ENCODE assay signal across 8 cellular contexts in the genomic region with DNA sequence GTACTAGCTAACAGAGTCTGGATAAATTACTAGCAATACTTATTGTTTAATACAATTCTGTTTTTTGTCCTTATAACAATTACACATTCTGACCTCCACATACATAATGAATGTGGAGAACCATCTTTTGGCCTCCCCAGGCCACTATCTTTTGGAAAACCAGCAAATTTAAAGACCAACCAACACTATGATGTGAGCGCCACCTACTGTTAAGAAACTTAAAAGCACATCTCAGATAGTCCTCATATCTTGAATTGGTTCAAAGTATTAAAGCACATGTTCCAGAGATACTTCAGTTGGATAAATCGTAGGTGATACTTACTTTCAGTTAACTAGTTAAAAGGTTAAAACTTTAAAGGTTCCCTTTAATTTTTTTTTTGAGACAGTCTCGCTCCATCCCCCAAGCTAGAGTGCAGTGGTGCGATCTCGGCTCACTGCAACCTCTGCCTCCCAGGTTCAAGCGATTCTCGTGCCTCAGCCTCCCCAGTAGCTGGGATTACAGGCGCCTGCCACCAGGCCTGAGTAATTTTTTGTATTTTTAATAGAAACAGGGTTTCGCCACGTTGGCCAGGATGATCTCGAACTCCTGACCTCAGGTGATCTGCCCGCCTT. TPM values are rescaled to one million over a fixed set of nuclear protein-coding genes. Genes with fewer than 3 reads are reported as not detected.
DNase-seq lines count a peak whose midpoint lies in the region; ATAC-seq and TF ChIP-seq lines count a peak whose summit lies in the region.

No MANE protein-coding gene starts in this region.

- no peak overlapping the region for H3K14ac ChIP-seq in trophoblast cell (ENCODE audit: low read length)

- H3K18ac ChIP-seq in trophoblast cell (ENCODE audit: low read length): no peak overlapping the region

- no peaks in the 10 kb centered on the region for H3K27me3 ChIP-seq in BJ (ENCODE audit: control insufficient read depth, insufficient read depth, low read length)
- H3K27me3 ChIP-seq in trophoblast cell (ENCODE audit: insufficient read depth, low read length): no peaks in the 10 kb centered on the region

- H3K27ac ChIP-seq in trophoblast cell (ENCODE audit: low read depth, low read length): no peak overlapping the region

- peaks cover 2% of the 10 kb centered on the region for H3K79me1 ChIP-seq in trophoblast cell (ENCODE audit: low read length)

- H2BK120ac ChIP-seq in trophoblast cell (ENCODE audit: insufficient read depth, low read length, poor library complexity): no peak overlapping the region

- CTCF ChIA-PET in BJ (lab: Yijun Ruan, JAX): interaction anchor here (0.6 to 9.2 kb wide), 16 partner anchors 14 to 325 kb away, joined by 3 to 191 read pairs (median 4); no protein-coding TSS in a partner anchor

- no peak overlapping the region for H3K23ac ChIP-seq in trophoblast cell (ENCODE audit: low read length)

- H4K8ac ChIP-seq in trophoblast cell (ENCODE audit: low read depth, low read length): no peak overlapping the region

- H2BK5ac ChIP-seq in trophoblast cell (ENCODE audit: low read depth, low read length, poor library complexity): no peak overlapping the region

- peaks cover 2 to 4% of the 10 kb centered on the region in 2 experiments for H3K4me1 ChIP-seq in trophoblast cell (ENCODE audit: control insufficient read depth in 1 of 2, insufficient read depth in 2 of 2, low read length in 2 of 2)

- no peak overlapping the region for H3K9ac ChIP-seq in trophoblast cell (ENCODE audit: low read length)

- H2AFZ ChIP-seq in trophoblast cell (ENCODE audit: insufficient read depth, low read length, poor library complexity): no peak overlapping the region

- no peak overlapping the region for H4K91ac ChIP-seq in trophoblast cell (ENCODE audit: low read depth, low read length)

- H2BK12ac ChIP-seq in trophoblast cell (ENCODE audit: low read length): no peak overlapping the region

- no peaks in the 10 kb centered on the region for H3K36me3 ChIP-seq in BJ (ENCODE audit: control insufficient read depth, insufficient read depth, low read length)
- no peaks in the 10 kb centered on the region for H3K36me3 ChIP-seq in trophoblast cell (ENCODE audit: control insufficient read depth in 1 of 2, insufficient read depth in 2 of 2, low read length in 2 of 2)

- no peaks in the 10 kb centered on the region for H3K9me3 ChIP-seq in trophoblast cell (ENCODE audit: insufficient read depth, low read depth, low read length)

- POLR2A ChIA-PET in BJ (lab: Charles Lee): no interaction called here

- H2AK5ac ChIP-seq in trophoblast cell (ENCODE audit: low read length): no peak overlapping the region

- DNase-seq in BJ (ENCODE audit: low read depth) (no peak), NCI-H1105 treated with DMSO at 0.1 percent for 48 hours (lab: John Stamatoyannopoulos, UW) (peak; percentile 60), SW480 (ENCODE audit: low spot score) (peak; percentile 49), foreskin fibroblast (peak; percentile 21 to 76), trophoblast cell (peak; percentile 24 to 91)

- no peak overlapping the region for H3K4me2 ChIP-seq in trophoblast cell (ENCODE audit: low read length)

- no peak overlapping the region for H3K4me3 ChIP-seq in BJ (ENCODE audit: low read depth, low read length)
- no peak overlapping the region for H3K4me3 ChIP-seq in foreskin fibroblast (ENCODE audit: low read depth in 1 of 2, low read length in 2 of 2)
- no peak overlapping the region for H3K4me3 ChIP-seq in trophoblast cell (ENCODE audit: low read depth, low read length)

- no CpG with 5 or more reads among the region's 12 CpGs for WGBS in trophoblast cell (ENCODE audit: extremely low coverage, insufficient coverage, insufficient read length)

- TF ChIP-seq CTCF in BJ (IDR thresholded peaks at IDR 0.05; ENCODE audit: insufficient read depth, low read depth, low read length): peak; percentile 65
- TF ChIP-seq CTCF in foreskin fibroblast (IDR thresholded peaks at IDR 0.05; ENCODE audit: low read depth, low read length): peak; percentile 60

- no peaks in the 10 kb centered on the region for H3K79me2 ChIP-seq in trophoblast cell (ENCODE audit: control insufficient read depth, insufficient read depth, low read length, poor library complexity)

- H4K12ac ChIP-seq in trophoblast cell (ENCODE audit: low read depth, low read length): no peak overlapping the region

- no peak overlapping the region for H3K4ac ChIP-seq in trophoblast cell (ENCODE audit: low read depth, low read length)

- peak; percentile 54 for ATAC-seq in GM18502 (IDR thresholded peaks at IDR 0.05; ENCODE audit: poor library complexity, unreplicated experiment)
- ATAC-seq in GM21390 (IDR thresholded peaks at IDR 0.05; ENCODE audit: unreplicated experiment): no peak
- no peak for ATAC-seq in GM21528 (IDR thresholded peaks at IDR 0.05; ENCODE audit: low FRiP score, unreplicated experiment)

RNA-seq across cellular contexts. Expression of a gene that starts 29.3 kb away (rescaled TPM):
- polyA plus RNA-seq in BJ (2011; rRNA removed): 4.3 and 9.6 TPM in 2 replicates
- polyA minus RNA-seq in BJ (2011; rRNA and poly(A)+ RNA removed): 2.4 and 5.1 TPM in 2 replicates
- polyA plus RNA-seq in trophoblast cell (2013): 24.4 and 24.9 TPM in 2 replicates
